33 cellular contexts compared by ENCODE assay signal in the genomic region with DNA sequence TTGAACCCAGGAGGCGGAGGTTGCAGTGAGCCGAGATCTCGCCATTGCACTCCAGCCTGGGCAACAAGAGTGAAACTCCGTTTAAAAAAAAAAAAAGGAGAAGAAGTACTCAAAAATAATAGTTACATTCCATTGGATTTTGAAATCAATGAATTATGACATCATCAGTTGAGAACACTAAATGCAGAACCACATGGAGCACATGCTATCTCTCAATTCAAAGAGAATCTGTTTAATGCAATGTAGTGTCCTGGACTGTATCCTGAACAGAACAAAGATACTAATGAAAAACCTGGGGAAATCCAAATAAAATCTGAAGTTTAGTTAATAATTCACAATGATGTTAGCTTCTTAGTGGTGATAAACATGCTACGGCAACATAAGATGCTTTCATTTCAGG. TPM values are rescaled to one million over a fixed set of nuclear protein-coding genes. Genes with fewer than 3 reads are reported as not detected.
DNase-seq lines count a peak whose midpoint lies in the region; ATAC-seq and TF ChIP-seq lines count a peak whose summit lies in the region.
"Had no signal": no experiment of that assay in that cellular context is flagged by ENCODE, and none has a peak within 500 bp of the region (broad histone marks: within the 10 kb centered on the region; RNA-seq: fewer than 3 reads in every experiment).

No MANE protein-coding gene starts in this region.

- H3K9me2 ChIP-seq in GM23248 (ENCODE audit: insufficient read depth) = no peaks in the 10 kb centered on the region

- peaks cover 21% of the 10 kb centered on the region; the same call in 1 of the 2 replicates for H3F3A ChIP-seq in GM23248 (ENCODE audit: insufficient read depth)

- H3K27ac ChIP-seq in GM23248 = no peak overlapping the region
- peak overlapping the region in 2 of 3 donors; percentile 30 to 52 for H3K27ac ChIP-seq in right lobe of liver
- H3K27ac ChIP-seq: adrenal gland, body of pancreas, esophagus squamous epithelium, neural progenitor cell, parathyroid adenoma, spleen, thoracic aorta had no signal

- H2AFZ ChIP-seq in GM23248 = no peak overlapping the region
- H2AFZ ChIP-seq: neural progenitor cell, parathyroid adenoma had no signal

- TF ChIP-seq CTCF in right lobe of liver (IDR thresholded peaks at IDR 0.05) = no peak

- no peaks in the 10 kb centered on the region for H4K20me1 ChIP-seq in GM23248 (ENCODE audit: insufficient read depth)

- H3K36me3 Mint-ChIP-seq in activated T-cell treated with anti-CD3 and anti-CD28 coated beads, Interleukin-2, amount 50 U/mL, for 72 hours (ENCODE audit: insufficient read depth in 2 of 2) = no peaks in the 10 kb centered on the region
- H3K36me3 Mint-ChIP-seq: activated CD8-positive, alpha-beta memory T cell treated with anti-CD3 and anti-CD28 coated beads, Interleukin-2, amount 10 ng/mL, durations not matched to agents 7 days and 5 days; CD4-positive, CD25-positive, alpha-beta regulatory T cell had no signal

- no peak overlapping the region for H3K9ac ChIP-seq in GM23248
- H3K9ac ChIP-seq: neural progenitor cell, parathyroid adenoma had no signal

- H3K4me1 Mint-ChIP-seq in activated T-cell treated with anti-CD3 and anti-CD28 coated beads, Interleukin-2, amount 50 U/mL, for 72 hours (ENCODE audit: low read depth) = no peaks in the 10 kb centered on the region
- H3K4me1 Mint-ChIP-seq: activated CD8-positive, alpha-beta memory T cell treated with anti-CD3 and anti-CD28 coated beads, Interleukin-2, amount 10 ng/mL, durations not matched to agents 7 days and 5 days; CD4-positive, CD25-positive, alpha-beta regulatory T cell; neural progenitor cell had no signal

- H3K4me1 ChIP-seq in GM23248 (ENCODE audit: insufficient read depth) (peaks cover 18% of the 10 kb centered on the region), right lobe of liver (peaks cover 0 to 18% (median 2%) of the 10 kb centered on the region in 4 donors)
- H3K4me1 ChIP-seq: adrenal gland, neural progenitor cell, parathyroid adenoma, spleen had no signal

- TF ChIP-seq POLR2A in right lobe of liver (IDR thresholded peaks at IDR 0.05) = no peak

- H3K27me3 ChIP-seq in GM23248 (replicated peaks; ENCODE audit: insufficient read depth) = no peaks in the 10 kb centered on the region
- H3K27me3 ChIP-seq in right lobe of liver = no peaks in the 10 kb centered on the region
- H3K27me3 ChIP-seq: adrenal gland, body of pancreas, dorsolateral prefrontal cortex, esophagus squamous epithelium, neural progenitor cell, spleen had no signal

- 74 to 79% methylated on average over 4 to 5 of the region's 5 CpGs for WGBS in GM23248 (ENCODE audit: low coverage in 1 of 2, low lambda C conversion rate in 2 of 2, missing lambda C conversion rate in 2 of 2), 2 experiments
- WGBS in right lobe of liver (ENCODE audit: insufficient coverage, low coverage, low lambda C conversion rate, missing lambda C conversion rate) = 60% methylated on average over 5 of the region's 5 CpGs

- H3K4me3 Mint-ChIP-seq in activated T-cell treated with anti-CD3 and anti-CD28 coated beads, Interleukin-2, amount 50 U/mL, for 72 hours = no peak overlapping the region
- H3K4me3 Mint-ChIP-seq: activated CD8-positive, alpha-beta memory T cell treated with anti-CD3 and anti-CD28 coated beads, Interleukin-2, amount 10 ng/mL, durations not matched to agents 7 days and 5 days; CD4-positive, CD25-positive, alpha-beta regulatory T cell; neural progenitor cell; stimulated activated naive CD8-positive, alpha-beta T cell treated with anti-CD3 and anti-CD28 coated beads, Interleukin-15, Interleukin-2, amounts not matched to agents 100 ng/mL and 50 ng/mL, for 24 hours; T-helper 1 cell treated with Interleukin-12 subunit alpha and Interleukin-12 subunit beta and Interleukin-4 antibody, amounts not matched to agents 30 μg/mL and 1 μg/mL, for 36 hours had no signal

- H3K27ac Mint-ChIP-seq in activated T-cell treated with anti-CD3 and anti-CD28 coated beads, Interleukin-2, amount 50 U/mL, for 72 hours = no peak overlapping the region
- H3K27ac Mint-ChIP-seq: activated CD8-positive, alpha-beta memory T cell treated with anti-CD3 and anti-CD28 coated beads, Interleukin-2, amount 10 ng/mL, durations not matched to agents 7 days and 5 days; CD4-positive, CD25-positive, alpha-beta regulatory T cell; neural progenitor cell; stimulated activated naive CD8-positive, alpha-beta T cell treated with anti-CD3 and anti-CD28 coated beads, Interleukin-15, Interleukin-2, amounts not matched to agents 100 ng/mL and 50 ng/mL, for 24 hours; T-helper 1 cell treated with Interleukin-12 subunit alpha and Interleukin-12 subunit beta and Interleukin-4 antibody, amounts not matched to agents 30 μg/mL and 1 μg/mL, for 36 hours had no signal

- H3K9me3 Mint-ChIP-seq in activated T-cell treated with anti-CD3 and anti-CD28 coated beads, Interleukin-2, amount 50 U/mL, for 72 hours = no peaks in the 10 kb centered on the region
- H3K9me3 Mint-ChIP-seq: stimulated activated naive CD8-positive, alpha-beta T cell treated with anti-CD3 and anti-CD28 coated beads, Interleukin-15, Interleukin-2, amounts not matched to agents 100 ng/mL and 50 ng/mL, for 24 hours; T-helper 1 cell treated with Interleukin-12 subunit alpha and Interleukin-12 subunit beta and Interleukin-4 antibody, amounts not matched to agents 30 μg/mL and 1 μg/mL, for 36 hours had no signal

- no peak overlapping the region for H3K4me3 ChIP-seq in GM23248
- peak overlapping the region in 1 of 3 donors; percentile 9 for H3K4me3 ChIP-seq in right lobe of liver
- H3K4me3 ChIP-seq: adrenal gland, body of pancreas, dorsolateral prefrontal cortex, esophagus squamous epithelium, neural progenitor cell, spleen, thoracic aorta had no signal

- H3K79me2 ChIP-seq in GM23248 (ENCODE audit: insufficient read depth) = peaks cover 70% of the 10 kb centered on the region

- H3K9me3 ChIP-seq in GM23248 (ENCODE audit: low read depth) (no peaks in the 10 kb centered on the region), right lobe of liver (no peaks in the 10 kb centered on the region)
- H3K9me3 ChIP-seq: adrenal gland, body of pancreas, esophagus squamous epithelium, spleen, thoracic aorta had no signal

- H3K36me3 ChIP-seq in GM23248 (ENCODE audit: low read depth) (no peaks in the 10 kb centered on the region), right lobe of liver (no peaks in the 10 kb centered on the region)
- H3K36me3 ChIP-seq: adrenal gland, esophagus squamous epithelium, neural progenitor cell, spleen, thoracic aorta had no signal

- no peak overlapping the region for H3K4me2 ChIP-seq in GM23248 (ENCODE audit: unreplicated experiment)
- H3K4me2 ChIP-seq: neural progenitor cell had no signal

- intact Hi-C loops in right lobe of liver (cut with DNase I) = no loop called here

- no peaks in the 10 kb centered on the region for H3K27me3 Mint-ChIP-seq in activated T-cell treated with anti-CD3 and anti-CD28 coated beads, Interleukin-2, amount 50 U/mL, for 72 hours (ENCODE audit: low read depth)

- peak; percentile 50 to 65 (median 58) for ATAC-seq in right lobe of liver
- no peak for ATAC-seq in activated T-cell treated with anti-CD3 and anti-CD28 coated beads, Interleukin-2, amount 50 U/mL, for 72 hours (replicated peaks in 1 of 2)
- no peak for ATAC-seq in HG03571 (IDR thresholded peaks at IDR 0.05; ENCODE audit: unreplicated experiment)
- ATAC-seq: activated CD8-positive, alpha-beta memory T cell treated with anti-CD3 and anti-CD28 coated beads, Interleukin-2, amount 10 ng/mL, durations not matched to agents 7 days and 5 days; body of pancreas; left ventricle myocardium superior; PC-3; right cardiac atrium; SK-N-SH treated with all-trans-retinoic acid at 6 μM for 48 hours had no signal

- in situ Hi-C loops in GM23248 (cut with MboI) = no loop called here

- DNase-seq in GM23248 (peak; percentile 56), NOMO-1 treated with dmso at 0.1 percent for 144 hours (lab: John Stamatoyannopoulos, UW; ENCODE audit: unreplicated experiment) (peak; percentile 23), fibroblast of gingiva (ENCODE audit: low read depth) (peak; percentile 71), right lobe of liver (no peak)
- no peak for DNase-seq in stimulated activated CD4-positive, alpha-beta T cell treated with anti-CD3 and anti-CD28 coated beads, Interleukin-4, amount 100 ng/mL, for 4 hours
- no peak for DNase-seq in activated T-cell treated with anti-CD3 and anti-CD28 coated beads, Interleukin-2, amount 50 U/mL, for 72 hours
- no peak for DNase-seq in activated T-cell treated with anti-CD3 and anti-CD28 coated beads, Interleukin-2, amount 50 U/mL, for 48 hours
- DNase-seq: activated CD4-positive, CD25-positive, alpha-beta regulatory T cell; activated CD8-positive, alpha-beta memory T cell treated with anti-CD3 and anti-CD28 coated beads, Interleukin-2, amount 10 ng/mL, durations not matched to agents 7 days and 5 days; activated naive CD4-positive, alpha-beta T cell; adrenal gland; body of pancreas; CD4-positive, CD25-positive, alpha-beta regulatory T cell; cerebellar nuclear complex; DND-41; dorsolateral prefrontal cortex; esophagus squamous epithelium; Karpas-422; left ventricle myocardium superior; NCI-H1048; NCI-H510A treated with DMSO at 0.1 percent for 48 hours; PC-3; right cardiac atrium; spleen; stimulated activated CD4-positive, alpha-beta T cell treated with anti-CD3 and anti-CD28 coated beads, Interleukin-2, amount 100 ng/mL, for 24 hours; stimulated activated CD8-positive, alpha-beta memory T cell treated with anti-CD3 and anti-CD28 coated beads, Interleukin-4, amount 100 ng/mL, for 48 hours had no signal

RNA-seq across cellular contexts. Expression of a gene that starts 20.3 kb away (rescaled TPM):
- total RNA-seq in GM23248 (2014; rRNA removed; shearing (Covaris generic)) = 17.2 and 20.9 TPM in 2 replicates
- polyA plus RNA-seq in GM23248 (2016; fragmentation: Nextera tagmentation; extraction: Ambion mirVana) = 7.6 and 8.1 TPM in 2 replicates
- 10 to 100 TPM; 13.7 to 38.0 (median 25.7) TPM for total RNA-seq in right lobe of liver
- total RNA-seq in activated T-cell treated with anti-CD3 and anti-CD28 coated beads, Interleukin-2, amount 50 U/mL, for 72 hours = 10 to 100 TPM; 11.7 to 13.9 TPM

RNA-seq across cellular contexts. Expression of a gene that starts 55.8 kb away (rescaled TPM):
- 13.7 and 17.5 TPM in 2 replicates for total RNA-seq in GM23248 (2014; rRNA removed; shearing (Covaris generic))
- polyA plus RNA-seq in GM23248 (2016; fragmentation: Nextera tagmentation; extraction: Ambion mirVana) = 22.5 and 23.6 TPM in 2 replicates
- 10 to 100 TPM in 1 of 6 experiments, 1 to 10 TPM in 5; 2.9 to 10.7 (median 5.6) TPM for total RNA-seq in right lobe of liver
- 10 to 100 TPM; 11.6 to 17.1 TPM for total RNA-seq in activated T-cell treated with anti-CD3 and anti-CD28 coated beads, Interleukin-2, amount 50 U/mL, for 72 hours

Comparison
In these comparisons a context has a peak if more than half of its experiments do, and no peak if none do; other contexts are left out.
1. DNase-seq: peak in GM23248 (single experiment), NOMO-1 treated with dmso at 0.1 percent for 144 hours (single experiment) and fibroblast of gingiva (single experiment); none in right lobe of liver (0 of 3), stimulated activated CD4-positive, alpha-beta T cell treated with anti-CD3 and anti-CD28 coated beads, Interleukin-4, amount 100 ng/mL, for 4 hours (0 of 2), activated T-cell treated with anti-CD3 and anti-CD28 coated beads, Interleukin-2, amount 50 U/mL, for 72 hours (0 of 2) and activated T-cell treated with anti-CD3 and anti-CD28 coated beads, Interleukin-2, amount 50 U/mL, for 48 hours (0 of 2).
2. ATAC-seq: peak in right lobe of liver (4 of 4); none in activated T-cell treated with anti-CD3 and anti-CD28 coated beads, Interleukin-2, amount 50 U/mL, for 72 hours (0 of 2) and HG03571 (single experiment).